8 cellular contexts compared by ENCODE assay signal in genomic region chr18:3012920-3013810, GRCh38. TPM values are rescaled to one million over a fixed set of nuclear protein-coding genes. Genes with fewer than 3 reads are reported as not detected.
DNase-seq lines count a peak whose midpoint lies in the region; ATAC-seq and TF ChIP-seq lines count a peak whose summit lies in the region.

TSS of gene LPIN2 (minus strand) at chr18:3013144. CDS start at chr18:2960840, 52,304 bp downstream.

- H3K36me3 ChIP-seq in breast epithelium, result no peaks in the 10 kb centered on the region
- H3K36me3 ChIP-seq in iPS-18a (ENCODE audit: control insufficient read depth, low read depth, low read length), result no peaks in the 10 kb centered on the region
- peaks cover 17% of the 10 kb centered on the region for H3K36me3 ChIP-seq in skeletal muscle satellite cell (ENCODE audit: insufficient read depth, low read length)

- CTCF ChIA-PET in AG04449 (lab: Yijun Ruan, JAX), result no interaction called here

- H3K4me2 ChIP-seq in skeletal muscle satellite cell (ENCODE audit: low read length), result peak within 1 kb of the TSS; percentile 85

- ATAC-seq in GM18873 (IDR thresholded peaks at IDR 0.05; ENCODE audit: low FRiP score, unreplicated experiment), result peak; percentile 87
- ATAC-seq in HG03139 (IDR thresholded peaks at IDR 0.05; ENCODE audit: unreplicated experiment), result peak; percentile 81

- POLR2A ChIA-PET in AG04449 (lab: Yijun Ruan, JAX), result interaction anchor here (1.0 kb wide), 1 partner anchor 16 kb away, joined by 3 read pairs; no protein-coding TSS in a partner anchor

- TF ChIP-seq CTCF in AG04449 (IDR thresholded peaks at IDR 0.05; ENCODE audit: insufficient read depth, low read length, missing control alignments), result no peak
- TF ChIP-seq CTCF in VCaP (conservative IDR thresholded peaks at IDR 0.05), result no peak
- no peak for TF ChIP-seq CTCF in breast epithelium (IDR thresholded peaks at IDR 0.05)

- no peaks in the 10 kb centered on the region for H3K9me3 ChIP-seq in breast epithelium
- no peaks in the 10 kb centered on the region for H3K9me3 ChIP-seq in iPS-18a (ENCODE audit: control insufficient read depth, low read depth, low read length)
- H3K9me3 ChIP-seq in skeletal muscle satellite cell (replicated peaks; ENCODE audit: low read length), result no peaks in the 10 kb centered on the region

- H3K27ac ChIP-seq in VCaP (peak within 1 kb of the TSS; percentile 95), breast epithelium (peak within 1 kb of the TSS; percentile 94 to 96), iPS-18a (ENCODE audit: low read length) (peak within 1 kb of the TSS; percentile 18)

- DNase-seq in AG04449 (ENCODE audit: low read depth, low spot score) (peak; percentile 74), NCI-H2196 treated with DMSO at 0.1 percent for 48 hours (lab: John Stamatoyannopoulos, UW; ENCODE audit: unreplicated experiment) (peak; percentile 89), breast epithelium (ENCODE audit: low spot score in 2 of 2) (peak; percentile 97)

- intact Hi-C loops in breast epithelium (cut with DNase I; ENCODE audit: low total_unique reads), result no loop called here

- H3K4me3 ChIP-seq in AG04449 (ENCODE audit: low read depth, low read length), result peak within 1 kb of the TSS; percentile 69
- peak within 1 kb of the TSS; percentile 83 to 97 (median 87) for H3K4me3 ChIP-seq in breast epithelium
- H3K4me3 ChIP-seq in iPS-18a (ENCODE audit: low read length), result peak within 1 kb of the TSS; percentile 89
- peak within 1 kb of the TSS; percentile 83 for H3K4me3 ChIP-seq in skeletal muscle satellite cell (ENCODE audit: low read length)

- H3K27me3 ChIP-seq in breast epithelium, result no peaks in the 10 kb centered on the region
- no peaks in the 10 kb centered on the region for H3K27me3 ChIP-seq in iPS-18a (ENCODE audit: control insufficient read depth, insufficient read depth, low read length)
- H3K27me3 ChIP-seq in skeletal muscle satellite cell (ENCODE audit: control insufficient read depth, insufficient read depth, low read length), result no peaks in the 10 kb centered on the region

- H3K9ac ChIP-seq in iPS-18a (ENCODE audit: low read length) (peak within 1 kb of the TSS; percentile 73), skeletal muscle satellite cell (ENCODE audit: low read depth, low read length) (peak within 1 kb of the TSS; percentile 92)

- H3K4me1 ChIP-seq in breast epithelium, result peaks cover 5 to 6% of the 10 kb centered on the region in 2 donors
- peaks cover 8% of the 10 kb centered on the region for H3K4me1 ChIP-seq in iPS-18a (ENCODE audit: control insufficient read depth, low read depth, low read length)
- H3K4me1 ChIP-seq in skeletal muscle satellite cell (ENCODE audit: control insufficient read depth, insufficient read depth, low read length), result peaks cover 38% of the 10 kb centered on the region

- no peak for TF ChIP-seq POLR2A in breast epithelium (IDR thresholded peaks at IDR 0.05)

RNA-seq across cellular contexts. Expression of gene LPIN2, which starts in this region (rescaled TPM):
- total RNA-seq in breast epithelium, result 10 to 100 TPM; 21.8 to 38.1 (median 29.2) TPM
- 15.0 and 19.9 TPM in 2 replicates for total RNA-seq in skeletal muscle satellite cell (2012; rRNA removed)

Comparison
In these comparisons a context has a peak if more than half of its experiments do, and no peak if none do; other contexts are left out.
1. Peak in every context shown above with its lines: DNase-seq, ATAC-seq, H3K4me3 ChIP-seq and H3K27ac ChIP-seq.
2. H3K27ac ChIP-seq: peak in every context shown above with its lines; median percentile 95 in VCaP; 95 in breast epithelium; 18 in iPS-18a.